Comparison of ENCODE assay signal across 10 cellular contexts in genomic region chr4:122218762-122219161, GRCh38.
A peak's percentile ranks its signal among the peaks of the same experiment; 100 is the strongest.
DNase-seq lines count a peak whose midpoint lies in the region; ATAC-seq and TF ChIP-seq lines count a peak whose summit lies in the region.
"Had no signal": no experiment of that assay in that cellular context is flagged by ENCODE, and none has a peak within 500 bp of the region (broad histone marks: within the 10 kb centered on the region; RNA-seq: fewer than 3 reads in every experiment).

No MANE protein-coding gene starts in this region.

- H3K4me3 ChIP-seq in cardiac fibroblast (replicated peaks in 1 of 2; ENCODE audit: low read depth in 2 of 2, low read length in 2 of 2), result no peak overlapping the region

- no peak overlapping the region for H3K27ac Mint-ChIP-seq in nephron
- H3K27ac Mint-ChIP-seq: activated naive CD4-positive, alpha-beta T cell treated with anti-CD3 and anti-CD28 coated beads, Interleukin-2, amount 50 U/mL, for 24 hours had no signal

- H3K4me1 Mint-ChIP-seq in nephron, result no peaks in the 10 kb centered on the region

- DNase-seq in DMS114 treated with DMSO at 0.1 percent for 48 hours (lab: John Stamatoyannopoulos, UW; ENCODE audit: unreplicated experiment) (peak; percentile 2), HT-29 (ENCODE audit: low spot score) (peak; percentile 22), cardiac fibroblast (ENCODE audit: low read depth in 2 of 2) (peak; percentile 7 to 20), cerebellar nuclear complex (lab: John Stamatoyannopoulos, UW) (no peak), GM19240 (ENCODE audit: insufficient read length, low spot score) (no peak)
- DNase-seq in activated T-cell treated with anti-CD3 and anti-CD28 coated beads, Interleukin-2, amount 50 U/mL, for 48 hours, result no peak
- DNase-seq: Right ventricle myocardium superior had no signal

- H3K9me3 Mint-ChIP-seq in nephron, result no peaks in the 10 kb centered on the region
- H3K9me3 Mint-ChIP-seq: activated naive CD4-positive, alpha-beta T cell treated with anti-CD3 and anti-CD28 coated beads, Interleukin-2, amount 50 U/mL, for 24 hours had no signal

- no peaks in the 10 kb centered on the region for H3K27me3 Mint-ChIP-seq in nephron (ENCODE audit: low read depth)
- H3K27me3 Mint-ChIP-seq: activated naive CD4-positive, alpha-beta T cell treated with anti-CD3 and anti-CD28 coated beads, Interleukin-2, amount 50 U/mL, for 24 hours had no signal

- ATAC-seq in HG03108 (IDR thresholded peaks at IDR 0.05; ENCODE audit: unreplicated experiment), result no peak

- no peak overlapping the region for H3K4me3 Mint-ChIP-seq in nephron
- H3K4me3 Mint-ChIP-seq: activated naive CD4-positive, alpha-beta T cell treated with anti-CD3 and anti-CD28 coated beads, Interleukin-2, amount 50 U/mL, for 24 hours had no signal

- H3K36me3 Mint-ChIP-seq in nephron (ENCODE audit: low read depth), result peaks cover 51% of the 10 kb centered on the region

- TF ChIP-seq CTCF in cardiac fibroblast (IDR thresholded peaks at IDR 0.05; ENCODE audit: low read depth, low read length) (peak; percentile 45), nephron (IDR thresholded peaks at IDR 0.05; ENCODE audit: unreplicated experiment in 3 of 3) (peak; percentile 32 to 41 (median 34))

Comparison
In these comparisons a context has a peak if more than half of its experiments do, and no peak if none do; other contexts are left out.
1. DNase-seq: peak in DMS114 treated with DMSO at 0.1 percent for 48 hours (single experiment), HT-29 (single experiment) and cardiac fibroblast (2 of 2); none in activated T-cell treated with anti-CD3 and anti-CD28 coated beads, Interleukin-2, amount 50 U/mL, for 48 hours (0 of 2), cerebellar nuclear complex (0 of 2) and GM19240 (single experiment).